16 cellular contexts compared by ENCODE assay signal in genomic region chr3:157786618-157787017, GRCh38.
DNase-seq lines count a peak whose midpoint lies in the region; ATAC-seq and TF ChIP-seq lines count a peak whose summit lies in the region.
"Had no signal": no experiment of that assay in that cellular context is flagged by ENCODE, and none has a peak within 500 bp of the region (broad histone marks: within the 10 kb centered on the region; RNA-seq: fewer than 3 reads in every experiment).

No MANE protein-coding gene starts in this region.

- H3K27me3 Mint-ChIP-seq in activated CD8-positive, alpha-beta memory T cell treated with anti-CD3 and anti-CD28 coated beads, Interleukin-2, amount 10 ng/mL, durations not matched to agents 7 days and 5 days = no peaks in the 10 kb centered on the region
- H3K27me3 Mint-ChIP-seq in WTC11 (ENCODE audit: low read depth) = no peaks in the 10 kb centered on the region
- H3K27me3 Mint-ChIP-seq: activated T-cell treated with anti-CD3 and anti-CD28 coated beads, Interleukin-2, amount 50 U/mL, for 24 hours had no signal

- POLR2A ChIA-PET in WTC11 (lab: Charles Lee) = no interaction called here

- H3K9me3 Mint-ChIP-seq in activated CD8-positive, alpha-beta memory T cell treated with anti-CD3 and anti-CD28 coated beads, Interleukin-2, amount 10 ng/mL, durations not matched to agents 7 days and 5 days (ENCODE audit: low read depth) = peaks cover 2% of the 10 kb centered on the region
- H3K9me3 Mint-ChIP-seq in WTC11 = no peaks in the 10 kb centered on the region

- no peak for TF ChIP-seq CTCF in fibroblast of villous mesenchyme (IDR thresholded peaks at IDR 0.05; ENCODE audit: insufficient read depth, low read depth, low read length)
- TF ChIP-seq CTCF in WTC11 (IDR thresholded peaks at IDR 0.05) = no peak

- no peaks in the 10 kb centered on the region for H3K36me3 ChIP-seq in skeletal muscle satellite cell (ENCODE audit: insufficient read depth, low read length)
- H3K36me3 ChIP-seq: sigmoid colon, SJCRH30 had no signal

- no peaks in the 10 kb centered on the region for H3K27me3 ChIP-seq in skeletal muscle satellite cell (ENCODE audit: control insufficient read depth, insufficient read depth, low read length)
- H3K27me3 ChIP-seq: sigmoid colon, SJCRH30 had no signal

- H3K27ac Mint-ChIP-seq in activated CD8-positive, alpha-beta memory T cell treated with anti-CD3 and anti-CD28 coated beads, Interleukin-2, amount 10 ng/mL, durations not matched to agents 7 days and 5 days = no peak overlapping the region
- H3K27ac Mint-ChIP-seq in WTC11 = no peak overlapping the region
- H3K27ac Mint-ChIP-seq: activated T-cell treated with anti-CD3 and anti-CD28 coated beads, Interleukin-2, amount 50 U/mL, for 24 hours; CD8-positive, alpha-beta T cell had no signal

- H3K4me1 ChIP-seq in skeletal muscle satellite cell (ENCODE audit: control insufficient read depth, insufficient read depth, low read length) = peaks cover 26% of the 10 kb centered on the region

- no peaks in the 10 kb centered on the region for H3K36me3 Mint-ChIP-seq in activated CD8-positive, alpha-beta memory T cell treated with anti-CD3 and anti-CD28 coated beads, Interleukin-2, amount 10 ng/mL, durations not matched to agents 7 days and 5 days
- H3K36me3 Mint-ChIP-seq in WTC11 = no peaks in the 10 kb centered on the region
- H3K36me3 Mint-ChIP-seq: CD8-positive, alpha-beta T cell had no signal

- no peak overlapping the region for H3K9ac ChIP-seq in skeletal muscle satellite cell (ENCODE audit: low read depth, low read length)

- CTCF ChIA-PET in activated CD8-positive, alpha-beta memory T cell treated with anti-CD3 and anti-CD28 coated beads, Interleukin-2, amount 10 ng/mL, durations not matched to agents 7 days and 5 days (lab: Charles Lee) = no interaction called here
- CTCF ChIA-PET in WTC11 (lab: Charles Lee) = no interaction called here

- H3K4me1 Mint-ChIP-seq in activated CD8-positive, alpha-beta memory T cell treated with anti-CD3 and anti-CD28 coated beads, Interleukin-2, amount 10 ng/mL, durations not matched to agents 7 days and 5 days = no peaks in the 10 kb centered on the region
- H3K4me1 Mint-ChIP-seq in WTC11 = no peaks in the 10 kb centered on the region

- no peak for ATAC-seq in activated CD8-positive, alpha-beta memory T cell treated with anti-CD3 and anti-CD28 coated beads, Interleukin-2, amount 10 ng/mL, durations not matched to agents 7 days and 5 days
- ATAC-seq in WTC11 = no peak
- ATAC-seq in GM21619 (IDR thresholded peaks at IDR 0.05; ENCODE audit: unreplicated experiment) = no peak
- ATAC-seq: CD8-positive, alpha-beta T cell; K562 had no signal

- no peaks in the 10 kb centered on the region for H3K9me3 ChIP-seq in skeletal muscle satellite cell (replicated peaks; ENCODE audit: low read length)
- H3K9me3 ChIP-seq: sigmoid colon, SJCRH30 had no signal

- H3K4me3 Mint-ChIP-seq in activated CD8-positive, alpha-beta memory T cell treated with anti-CD3 and anti-CD28 coated beads, Interleukin-2, amount 10 ng/mL, durations not matched to agents 7 days and 5 days = no peak overlapping the region
- H3K4me3 Mint-ChIP-seq in WTC11 = no peak overlapping the region
- H3K4me3 Mint-ChIP-seq: activated T-cell treated with anti-CD3 and anti-CD28 coated beads, Interleukin-2, amount 50 U/mL, for 24 hours; CD8-positive, alpha-beta T cell had no signal

- DNase-seq in GM04504 (ENCODE audit: low read depth) (peak; percentile 68), RPMI7951 (ENCODE audit: low read depth) (peak; percentile 67), fibroblast of villous mesenchyme (ENCODE audit: low read depth) (peak; percentile 20), ureter (ENCODE audit: low spot score) (no peak), WTC11 (ENCODE audit: low spot score) (no peak)
- no peak for DNase-seq in activated CD8-positive, alpha-beta memory T cell treated with anti-CD3 and anti-CD28 coated beads, Interleukin-2, amount 10 ng/mL, durations not matched to agents 7 days and 5 days
- DNase-seq: activated CD4-positive, alpha-beta T cell treated with anti-CD3 and anti-CD28 coated beads, Interleukin-2, amount 50 U/mL, for 1 hour; activated T-cell treated with anti-CD3 and anti-CD28 coated beads, Interleukin-2, amount 50 U/mL, for 24 hours; CD8-positive, alpha-beta T cell; NCI-H1417; sigmoid colon; SJCRH30; stimulated activated CD4-positive, alpha-beta T cell treated with anti-CD3 and anti-CD28 coated beads, Interleukin-4, amount 100 ng/mL, for 4 hours had no signal

- H3K4me3 ChIP-seq in fibroblast of villous mesenchyme (ENCODE audit: low read depth, low read length) (no peak overlapping the region), skeletal muscle satellite cell (ENCODE audit: low read length) (no peak overlapping the region)
- H3K4me3 ChIP-seq: K562, sigmoid colon, SJCRH30 had no signal

- H3K4me2 ChIP-seq in skeletal muscle satellite cell (ENCODE audit: low read length) = peak overlapping the region; percentile 65

TF ChIP-seq in WTC11, 78 proteins besides CTCF, POLR2A, EP300 and RAD21 (continues in another document):
- no peak for TF ChIP-seq ATF2 (CRISPR knock-in tag; IDR thresholded peaks at IDR 0.05; ENCODE audit: borderline replicate concordance, low read depth)
- no peak for TF ChIP-seq CDX4 (CRISPR knock-in tag; IDR thresholded peaks at IDR 0.05; ENCODE audit: borderline replicate concordance)
- TF ChIP-seq ZSCAN18 (CRISPR knock-in tag; IDR thresholded peaks at IDR 0.05) = no peak
- no peak for TF ChIP-seq HMGXB4 (CRISPR knock-in tag; IDR thresholded peaks at IDR 0.05)
- no peak for TF ChIP-seq ZMAT4 (CRISPR knock-in tag; IDR thresholded peaks at IDR 0.05)
- no peak for TF ChIP-seq ZNF281 (CRISPR knock-in tag; IDR thresholded peaks at IDR 0.05)
- TF ChIP-seq ELF4 (CRISPR knock-in tag; IDR thresholded peaks at IDR 0.05; ENCODE audit: low read depth) = no peak

Comparison
In these comparisons a context has a peak if more than half of its experiments do, and no peak if none do; other contexts are left out.
1. DNase-seq: peak in GM04504 (single experiment), RPMI7951 (single experiment) and fibroblast of villous mesenchyme (single experiment); none in activated CD8-positive, alpha-beta memory T cell treated with anti-CD3 and anti-CD28 coated beads, Interleukin-2, amount 10 ng/mL, durations not matched to agents 7 days and 5 days (single experiment), ureter (single experiment) and WTC11 (single experiment).